Comparison of ENCODE assay signal across 9 cellular contexts in the genomic region with DNA sequence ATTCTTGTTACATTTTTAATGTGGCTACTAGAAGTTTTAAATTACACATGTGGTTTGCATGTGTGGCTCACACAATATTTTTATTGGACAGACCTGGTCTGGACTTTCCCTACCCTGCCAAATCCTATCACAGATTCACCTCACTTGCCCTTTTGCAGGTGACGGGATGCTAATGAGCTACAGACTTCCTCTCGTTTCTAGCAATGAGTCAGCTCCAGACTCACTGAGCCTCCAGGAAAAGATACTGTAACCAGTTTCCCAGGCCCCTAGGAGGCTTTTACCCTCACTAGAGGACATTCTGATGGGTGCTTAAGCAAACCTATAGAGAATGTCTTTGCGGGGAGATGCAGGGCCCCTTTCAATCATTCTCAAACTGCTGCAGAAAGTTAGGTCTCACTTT.
DNase-seq lines count a peak whose midpoint lies in the region; ATAC-seq and TF ChIP-seq lines count a peak whose summit lies in the region.
"Had no signal": no experiment of that assay in that cellular context is flagged by ENCODE, and none has a peak within 500 bp of the region (broad histone marks: within the 10 kb centered on the region; RNA-seq: fewer than 3 reads in every experiment).

No MANE protein-coding gene starts in this region.

- ATAC-seq in GM18909 (IDR thresholded peaks at IDR 0.05; ENCODE audit: poor library complexity, unreplicated experiment): peak; percentile 91
- ATAC-seq in HG03064 (IDR thresholded peaks at IDR 0.05; ENCODE audit: low read depth, unreplicated experiment): peak; percentile 85
- ATAC-seq in activated naive CD4-positive, alpha-beta T cell treated with anti-CD3 and anti-CD28 coated beads, Interleukin-2, amount 50 U/mL, for 72 hours: peak; percentile 97

- no peaks in the 10 kb centered on the region for H3K27me3 ChIP-seq in WERI-Rb-1 (ENCODE audit: insufficient read depth, low read depth, severe bottlenecking)

- POLR2A ChIA-PET in AG04449 (lab: Yijun Ruan, JAX): no interaction called here

- peaks cover 4 to 12% of the 10 kb centered on the region in 2 donors for H3K9me3 Mint-ChIP-seq in activated naive CD4-positive, alpha-beta T cell treated with anti-CD3 and anti-CD28 coated beads, Interleukin-2, amount 50 U/mL, for 72 hours

- H3K4me3 ChIP-seq in AG04449 (ENCODE audit: low read depth, low read length) (no peak overlapping the region), WERI-Rb-1 (ENCODE audit: low read depth, low read length) (no peak overlapping the region)

- CTCF ChIA-PET in AG04449 (lab: Yijun Ruan, JAX): interaction anchor here (1.2 kb wide), 1 partner anchor 279 kb away, joined by 3 read pairs; no protein-coding TSS in a partner anchor

- peak overlapping the region; percentile 81 to 90 for H3K27ac Mint-ChIP-seq in activated naive CD4-positive, alpha-beta T cell treated with anti-CD3 and anti-CD28 coated beads, Interleukin-2, amount 50 U/mL, for 72 hours
- H3K27ac Mint-ChIP-seq: activated naive CD8-positive, alpha-beta T cell had no signal

- TF ChIP-seq CTCF in AG04449 (IDR thresholded peaks at IDR 0.05; ENCODE audit: insufficient read depth, low read length, missing control alignments) (no peak), WERI-Rb-1 (IDR thresholded peaks at IDR 0.05; ENCODE audit: low read depth, low read length) (no peak)

- no peaks in the 10 kb centered on the region for H3K9me3 ChIP-seq in WERI-Rb-1 (ENCODE audit: severe bottlenecking)

- H3K36me3 Mint-ChIP-seq in activated naive CD4-positive, alpha-beta T cell treated with anti-CD3 and anti-CD28 coated beads, Interleukin-2, amount 50 U/mL, for 72 hours: peaks cover 8 to 12% of the 10 kb centered on the region in 2 donors
- H3K36me3 Mint-ChIP-seq: activated naive CD8-positive, alpha-beta T cell had no signal

- DNase-seq in AG04449 (ENCODE audit: low read depth, low spot score): peak; percentile 31
- DNase-seq in activated naive CD4-positive, alpha-beta T cell treated with anti-CD3 and anti-CD28 coated beads, Interleukin-2, amount 50 U/mL, for 72 hours (ENCODE audit: low spot score in 2 of 2): peak; percentile 55 to 61
- DNase-seq in cerebellar nuclear complex (lab: John Stamatoyannopoulos, UW): no peak
- DNase-seq in central memory CD4-positive, alpha-beta T cell: no peak
- no peak for DNase-seq in NCI-H1694 (lab: John Stamatoyannopoulos, UW)
- DNase-seq in WERI-Rb-1: no peak

- no peak overlapping the region for H3K27ac ChIP-seq in WERI-Rb-1

- no peaks in the 10 kb centered on the region for H3K36me3 ChIP-seq in WERI-Rb-1

Comparison
In these comparisons a context has a peak if more than half of its experiments do, and no peak if none do; other contexts are left out.
1. DNase-seq: peak in AG04449 (single experiment) and activated naive CD4-positive, alpha-beta T cell treated with anti-CD3 and anti-CD28 coated beads, Interleukin-2, amount 50 U/mL, for 72 hours (2 of 2); none in cerebellar nuclear complex (0 of 2), central memory CD4-positive, alpha-beta T cell (single experiment), NCI-H1694 (single experiment) and WERI-Rb-1 (single experiment).
2. Peak in every context shown above with its lines, with median percentiles within 50 percentile points of each other: ATAC-seq.